Comparison of ENCODE assay signal across 12 cellular contexts in genomic region chr9:120965344-120966004, GRCh38. TPM values are rescaled to one million over a fixed set of nuclear protein-coding genes. Genes with fewer than 3 reads are reported as not detected.
DNase-seq lines count a peak whose midpoint lies in the region; ATAC-seq and TF ChIP-seq lines count a peak whose summit lies in the region.
"Had no signal": no experiment of that assay in that cellular context is flagged by ENCODE, and none has a peak within 500 bp of the region (broad histone marks: within the 10 kb centered on the region; RNA-seq: fewer than 3 reads in every experiment).

No MANE protein-coding gene starts in this region.

- no peak overlapping the region for H2BK120ac ChIP-seq in mesenchymal stem cell (ENCODE audit: low read depth, low read length)

- no peak for TF ChIP-seq POLR2A in breast epithelium (IDR thresholded peaks at IDR 0.05)

- CTCF ChIA-PET in SK-N-SH (lab: Yijun Ruan, JAX) = interaction anchor here (2.4 to 3.8 kb wide), 2 partner anchors 16 to 20 kb away, joined by 6 to 23 read pairs; no protein-coding TSS in a partner anchor

- H4K8ac ChIP-seq in mesenchymal stem cell (ENCODE audit: low read length) = no peak overlapping the region

- H3K27me3 ChIP-seq in SK-N-SH (ENCODE audit: insufficient read depth) (no peaks in the 10 kb centered on the region), breast epithelium (no peaks in the 10 kb centered on the region), aorta (ENCODE audit: control insufficient read depth in 1 of 2, insufficient read depth in 2 of 2, low read length in 1 of 2) (no peaks in the 10 kb centered on the region), mesenchymal stem cell (ENCODE audit: control insufficient read depth in 1 of 2, insufficient read depth in 1 of 2, low read length in 2 of 2) (no peaks in the 10 kb centered on the region)
- H3K27me3 ChIP-seq: vagina had no signal

- POLR2A ChIA-PET in SK-N-SH (lab: Yijun Ruan, JAX) = no interaction called here

- no peak overlapping the region for H2AK5ac ChIP-seq in mesenchymal stem cell (ENCODE audit: low read length, severe bottlenecking)

- H2BK12ac ChIP-seq in mesenchymal stem cell (ENCODE audit: low read length in 2 of 2) = no peak overlapping the region

- H3K4me2 ChIP-seq in SK-N-SH (no peak overlapping the region), mesenchymal stem cell (ENCODE audit: low read length, poor library complexity, severe bottlenecking) (no peak overlapping the region)

- H3K27ac ChIP-seq in SK-N-SH (ENCODE audit: low read depth in 2 of 2, low read length in 1 of 2) (no peak overlapping the region), breast epithelium (peak overlapping the region; percentile 83 to 87), aorta (ENCODE audit: low read depth in 1 of 2, low read length in 2 of 2) (peak overlapping the region; percentile 49 to 93), mesenchymal stem cell (ENCODE audit: low read length, poor library complexity, severe bottlenecking) (no peak overlapping the region)
- H3K27ac ChIP-seq: HL-60, vagina, VCaP had no signal

- no peaks in the 10 kb centered on the region for H3K79me2 ChIP-seq in SK-N-SH (ENCODE audit: insufficient read depth)

- no peaks in the 10 kb centered on the region for H3K36me3 Mint-ChIP-seq in activated naive CD4-positive, alpha-beta T cell treated with anti-CD3 and anti-CD28 coated beads, Interleukin-2, amount 50 U/mL, for 72 hours

- H3K36me3 ChIP-seq in SK-N-SH (replicated peaks in 1 of 2; ENCODE audit: control insufficient read depth in 1 of 2, insufficient read depth in 2 of 2, low read length in 1 of 2) = peaks cover 5% of the 10 kb centered on the region in 2 experiments
- H3K36me3 ChIP-seq in breast epithelium = no peaks in the 10 kb centered on the region
- no peaks in the 10 kb centered on the region for H3K36me3 ChIP-seq in aorta (ENCODE audit: control insufficient read depth in 1 of 2, insufficient read depth in 2 of 2, low read length in 1 of 2)
- H3K36me3 ChIP-seq in mesenchymal stem cell (ENCODE audit: control insufficient read depth in 1 of 2, insufficient read depth in 2 of 2, low read depth in 1 of 2, low read length in 2 of 2) = peaks cover 0 to 16% of the 10 kb centered on the region in 2 experiments

- H4K20me1 ChIP-seq in SK-N-SH (ENCODE audit: insufficient read depth) = no peaks in the 10 kb centered on the region

- H2AFZ ChIP-seq in SK-N-SH (ENCODE audit: low read depth) (no peak overlapping the region), mesenchymal stem cell (ENCODE audit: low read depth, low read length) (no peak overlapping the region)

- H4K91ac ChIP-seq in mesenchymal stem cell (ENCODE audit: low read length) = no peak overlapping the region

- H3K9ac ChIP-seq in SK-N-SH (no peak overlapping the region), mesenchymal stem cell (ENCODE audit: low read length) (no peak overlapping the region)

- H3K4ac ChIP-seq in mesenchymal stem cell (ENCODE audit: low read depth in 1 of 2, low read length in 2 of 2) = no peak overlapping the region

- no peak overlapping the region for H3K14ac ChIP-seq in mesenchymal stem cell (ENCODE audit: low read length in 2 of 2)

- H3F3A ChIP-seq in SK-N-SH (replicated peaks; ENCODE audit: insufficient read depth) = no peaks in the 10 kb centered on the region

- H3K23ac ChIP-seq in mesenchymal stem cell (ENCODE audit: low read length in 2 of 2) = no peak overlapping the region

- no peak for TF ChIP-seq EP300 in SK-N-SH (IDR thresholded peaks at IDR 0.05; ENCODE audit: borderline replicate concordance in 1 of 2, low read depth in 1 of 2, low read length in 1 of 2)

- H3K9me3 ChIP-seq in SK-N-SH (no peaks in the 10 kb centered on the region), breast epithelium (no peaks in the 10 kb centered on the region), aorta (ENCODE audit: control insufficient read depth, low read length) (no peaks in the 10 kb centered on the region), mesenchymal stem cell (ENCODE audit: control insufficient read depth, low read length) (no peaks in the 10 kb centered on the region)
- H3K9me3 ChIP-seq: vagina had no signal

- DNase-seq in SK-N-SH (peak; percentile 25), breast epithelium (ENCODE audit: low spot score in 2 of 2) (peak in 1 of 2 donors; percentile 56), iPS-NIHi7 (ENCODE audit: extremely low spot score) (peak; percentile 51), aorta (no peak), mesenchymal stem cell (no peak)
- DNase-seq in activated naive CD4-positive, alpha-beta T cell treated with anti-CD3 and anti-CD28 coated beads, Interleukin-2, amount 50 U/mL, for 72 hours (ENCODE audit: low spot score in 2 of 2) = no peak

- H3K9me2 ChIP-seq in SK-N-SH = no peaks in the 10 kb centered on the region

- no peaks in the 10 kb centered on the region for H3K9me3 Mint-ChIP-seq in activated naive CD4-positive, alpha-beta T cell treated with anti-CD3 and anti-CD28 coated beads, Interleukin-2, amount 50 U/mL, for 72 hours

- H3K4me3 ChIP-seq in SK-N-SH (ENCODE audit: low read depth in 2 of 2, low read length in 1 of 2) (no peak overlapping the region), breast epithelium (no peak overlapping the region), aorta (ENCODE audit: low read length in 2 of 2) (no peak overlapping the region), mesenchymal stem cell (ENCODE audit: insufficient read depth in 1 of 2, low read depth in 1 of 2, low read length in 2 of 2) (no peak overlapping the region)
- H3K4me3 ChIP-seq: vagina had no signal

- no peaks in the 10 kb centered on the region for H3K79me1 ChIP-seq in mesenchymal stem cell (replicated peaks; ENCODE audit: low read length, poor library complexity, severe bottlenecking)

- no peak overlapping the region for H2BK5ac ChIP-seq in mesenchymal stem cell (ENCODE audit: low read depth, low read length, poor library complexity, severe bottlenecking)

- H2BK15ac ChIP-seq in mesenchymal stem cell (ENCODE audit: low read depth, poor library complexity, severe bottlenecking) = no peak overlapping the region

- WGBS in SK-N-SH (ENCODE audit: low lambda C conversion rate) = 92% methylated on average over 4 of the region's 4 CpGs
- 69 to 70% methylated on average over 4 of the region's 4 CpGs for WGBS in aorta, 2 donors
- WGBS in mesenchymal stem cell = 53% methylated on average over 3 of the region's 4 CpGs

- ATAC-seq in SK-N-SH treated with all-trans-retinoic acid at 6 μM for 48 hours (no peak), aorta (ENCODE audit: low FRiP score) (peak; percentile 79), HG03457 (IDR thresholded peaks at IDR 0.05; ENCODE audit: unreplicated experiment) (no peak)
- no peak for ATAC-seq in activated naive CD4-positive, alpha-beta T cell treated with anti-CD3 and anti-CD28 coated beads, Interleukin-2, amount 50 U/mL, for 72 hours
- ATAC-seq: esophagus mucosa had no signal

- TF ChIP-seq CTCF in SK-N-SH (IDR thresholded peaks at IDR 0.05) (no peak), breast epithelium (IDR thresholded peaks at IDR 0.05) (no peak)

- no peak overlapping the region for H3K27ac Mint-ChIP-seq in activated naive CD4-positive, alpha-beta T cell treated with anti-CD3 and anti-CD28 coated beads, Interleukin-2, amount 50 U/mL, for 72 hours

- no peak for TF ChIP-seq RAD21 in SK-N-SH (IDR thresholded peaks at IDR 0.05; ENCODE audit: low read length)

- H3K4me1 ChIP-seq in SK-N-SH (ENCODE audit: control insufficient read depth in 1 of 2, insufficient read depth in 2 of 2, low read depth in 1 of 2, low read length in 1 of 2) (peaks cover 0 to 2% of the 10 kb centered on the region in 2 experiments; a peak in 1 of 4 replicates), breast epithelium (no peaks in the 10 kb centered on the region), aorta (ENCODE audit: control insufficient read depth in 1 of 2, insufficient read depth in 2 of 2, low read length in 2 of 2) (peaks cover 5 to 6% of the 10 kb centered on the region in 2 donors), mesenchymal stem cell (ENCODE audit: control insufficient read depth, insufficient read depth, low read depth, low read length) (no peaks in the 10 kb centered on the region)
- H3K4me1 ChIP-seq: vagina had no signal

- H3K18ac ChIP-seq in mesenchymal stem cell (ENCODE audit: low read depth in 1 of 2, low read length in 2 of 2) = no peak overlapping the region

- intact Hi-C loops in breast epithelium (cut with DNase I; ENCODE audit: low total_unique reads) = no loop called here
- intact Hi-C loops in aorta (cut with DNase I) = no loop called here

TF ChIP-seq in SK-N-SH, 30 proteins besides CTCF, POLR2A, EP300 and RAD21 (continues in another document):
- TF ChIP-seq YY1 (IDR thresholded peaks at IDR 0.05; ENCODE audit: low read depth) (no peak), FOXM1 (IDR thresholded peaks at IDR 0.05; ENCODE audit: low read depth) (no peak), IRF3 (IDR thresholded peaks at IDR 0.05; ENCODE audit: low read depth, low read length) (no peak)

TF ChIP-seq in SK-N-SH treated with all-trans-retinoic acid at 6 μM for 48 hours, 23 proteins besides CTCF, POLR2A, EP300 and RAD21 (continues in another document):
- TF ChIP-seq ZNF70 (CRISPR knock-in tag; IDR thresholded peaks at IDR 0.05) = no peak
- TF ChIP-seq OSR1 (CRISPR knock-in tag; IDR thresholded peaks at IDR 0.05) = no peak
- TF ChIP-seq PATZ1 (CRISPR knock-in tag; IDR thresholded peaks at IDR 0.05; ENCODE audit: borderline replicate concordance) = no peak
- no peak for TF ChIP-seq CSDC2 (CRISPR knock-in tag; IDR thresholded peaks at IDR 0.05)
- TF ChIP-seq GLIS3 (CRISPR knock-in tag; IDR thresholded peaks at IDR 0.05) = no peak

RNA-seq across cellular contexts. Expression of gene TRAF1, which starts 38.9 kb away (rescaled TPM):
- polyA plus RNA-seq in SK-N-SH (2012; rRNA removed) = 1.2 and 1.5 TPM in 2 replicates
- 0.54 and 0.84 TPM in 2 replicates for polyA plus RNA-seq in SK-N-SH (2012; cell fraction: cytosol; rRNA removed)
- polyA plus RNA-seq in SK-N-SH (2012; cell fraction: nucleus; rRNA removed) = 3.0 and 3.6 TPM in 2 replicates
- 1 to 10 TPM; 4.9 to 8.6 (median 7.3) TPM for total RNA-seq in breast epithelium
- total RNA-seq in aorta = 10 to 100 TPM; 19.8 to 25.7 TPM
- polyA plus RNA-seq in aorta = 10 to 100 TPM; 10.5 to 43.3 TPM
- polyA plus RNA-seq in mesenchymal stem cell (2013, experiment 1 of 2) = 0.65 TPM
- polyA plus RNA-seq in mesenchymal stem cell (2013, experiment 2 of 2) = 0.68 TPM
- 100 to 1,000 TPM in 1 of 2 donors, 10 to 100 TPM in 1; 99.5 to 100 TPM for total RNA-seq in activated naive CD4-positive, alpha-beta T cell treated with anti-CD3 and anti-CD28 coated beads, Interleukin-2, amount 50 U/mL, for 72 hours

Comparison
In these comparisons a context has a peak if more than half of its experiments do, and no peak if none do; other contexts are left out.
1. DNase-seq: peak in SK-N-SH (single experiment) and iPS-NIHi7 (single experiment); none in aorta (0 of 2), mesenchymal stem cell (single experiment) and activated naive CD4-positive, alpha-beta T cell treated with anti-CD3 and anti-CD28 coated beads, Interleukin-2, amount 50 U/mL, for 72 hours (0 of 2).
2. H3K27ac ChIP-seq: peak in breast epithelium (2 of 2) and aorta (2 of 2); none in SK-N-SH (0 of 2) and mesenchymal stem cell (single experiment).